In the genomic region with DNA sequence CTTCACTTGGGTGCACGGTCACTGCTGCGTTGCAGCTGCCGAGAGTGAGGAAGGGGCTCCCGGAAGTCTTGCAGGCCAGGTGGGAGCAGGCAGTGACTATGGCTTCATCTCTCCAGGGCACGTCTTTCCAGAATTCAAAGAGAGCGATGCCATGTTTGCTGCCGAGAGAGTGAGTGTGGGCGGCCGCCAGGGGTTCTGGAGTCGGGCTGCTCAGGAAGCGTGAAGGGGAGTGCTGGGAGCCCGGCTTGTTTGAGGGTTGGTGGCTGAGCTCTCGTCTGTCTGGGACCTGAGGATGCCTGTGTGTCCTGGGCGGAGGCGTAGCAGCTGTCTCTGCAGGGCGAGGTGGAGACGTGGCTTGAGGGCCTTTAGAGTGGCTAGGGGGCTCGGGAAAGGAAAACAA, we compare ENCODE assay signal across 26 cellular contexts. TPM values are rescaled to one million over a fixed set of nuclear protein-coding genes. Genes with fewer than 3 reads are reported as not detected.
DNase-seq lines count a peak whose midpoint lies in the region; ATAC-seq and TF ChIP-seq lines count a peak whose summit lies in the region.
"Had no signal": no experiment of that assay in that cellular context is flagged by ENCODE, and none has a peak within 500 bp of the region (broad histone marks: within the 10 kb centered on the region; RNA-seq: fewer than 3 reads in every experiment).

No MANE protein-coding gene starts in this region.

- H3K4me3 Mint-ChIP-seq in activated naive CD8-positive, alpha-beta T cell = no peak overlapping the region
- no peak overlapping the region for H3K4me3 Mint-ChIP-seq in activated naive CD8-positive, alpha-beta T cell treated with anti-CD3 and anti-CD28 coated beads for 36 hours
- no peak overlapping the region for H3K4me3 Mint-ChIP-seq in type B pancreatic cell
- H3K4me3 Mint-ChIP-seq: CD4-positive, alpha-beta memory T cell had no signal

- ATAC-seq in GM21529 (IDR thresholded peaks at IDR 0.05; ENCODE audit: unreplicated experiment) (no peak), HG03378 (IDR thresholded peaks at IDR 0.05; ENCODE audit: unreplicated experiment) (no peak)
- ATAC-seq: A549, PC-3, Right ventricle myocardium inferior, SK-N-SH treated with all-trans-retinoic acid at 6 μM for 48 hours had no signal

- no peaks in the 10 kb centered on the region for H3K9me3 Mint-ChIP-seq in activated naive CD8-positive, alpha-beta T cell (ENCODE audit: low read depth)
- no peaks in the 10 kb centered on the region for H3K9me3 Mint-ChIP-seq in activated naive CD8-positive, alpha-beta T cell treated with anti-CD3 and anti-CD28 coated beads for 36 hours
- no peaks in the 10 kb centered on the region for H3K9me3 Mint-ChIP-seq in type B pancreatic cell
- H3K9me3 Mint-ChIP-seq: CD4-positive, alpha-beta memory T cell had no signal

- H3K27ac ChIP-seq in RWPE1 = peak overlapping the region; percentile 91
- H3K27ac ChIP-seq: A549, GM23248, SJCRH30 had no signal

- H3K27ac Mint-ChIP-seq in activated naive CD8-positive, alpha-beta T cell = peak overlapping the region; percentile 16
- no peak overlapping the region for H3K27ac Mint-ChIP-seq in activated naive CD8-positive, alpha-beta T cell treated with anti-CD3 and anti-CD28 coated beads for 36 hours
- H3K27ac Mint-ChIP-seq in type B pancreatic cell = peak overlapping the region; percentile 31

- H3K4me1 Mint-ChIP-seq in activated naive CD8-positive, alpha-beta T cell (ENCODE audit: low read depth) = peaks cover 14% of the 10 kb centered on the region
- H3K4me1 Mint-ChIP-seq in activated naive CD8-positive, alpha-beta T cell treated with anti-CD3 and anti-CD28 coated beads for 36 hours = peaks cover 10% of the 10 kb centered on the region
- no peaks in the 10 kb centered on the region for H3K4me1 Mint-ChIP-seq in type B pancreatic cell (ENCODE audit: unreplicated experiment)

- CTCF ChIA-PET in RWPE1 (lab: Yijun Ruan, JAX) = no interaction called here

- no peak for DNase-seq in activated naive CD8-positive, alpha-beta T cell treated with anti-CD3 and anti-CD28 coated beads for 36 hours
- DNase-seq in RWPE1 (ENCODE audit: low spot score) = no peak
- DNase-seq in epidermal melanocyte (ENCODE audit: insufficient read length, low spot score) = peak; percentile 11
- no peak for DNase-seq in type B pancreatic cell (ENCODE audit: extremely low spot score, unreplicated experiment)
- DNase-seq: AML-193; C1 segment of cervical spinal cord; CD4-positive, alpha-beta memory T cell; COR-L47; GM23248; IMR-90; KG1; NCI-H1092; NCI-H1436 treated with DMSO at 0.1 percent for 48 hours; NCI-H2029; NCI-H446 treated with DMSO at 0.1 percent for 48 hours; NCI-H526; NCI-H82; NK-92 treated with Interleukin-12 subunit alpha and Interleukin-12 subunit beta, amount 100 ng/mL, for 24 hours; PC-3; SJCRH30 had no signal

- POLR2A ChIA-PET in RWPE1 (lab: Yijun Ruan, JAX; ENCODE audit: low non-redundant PET) = no interaction called here

- peaks cover 2% of the 10 kb centered on the region for H3K36me3 Mint-ChIP-seq in activated naive CD8-positive, alpha-beta T cell
- H3K36me3 Mint-ChIP-seq in activated naive CD8-positive, alpha-beta T cell treated with anti-CD3 and anti-CD28 coated beads for 36 hours = peaks cover 19% of the 10 kb centered on the region
- no peaks in the 10 kb centered on the region for H3K36me3 Mint-ChIP-seq in type B pancreatic cell

- H3K27me3 Mint-ChIP-seq in activated naive CD8-positive, alpha-beta T cell = no peaks in the 10 kb centered on the region
- no peaks in the 10 kb centered on the region for H3K27me3 Mint-ChIP-seq in activated naive CD8-positive, alpha-beta T cell treated with anti-CD3 and anti-CD28 coated beads for 36 hours
- no peaks in the 10 kb centered on the region for H3K27me3 Mint-ChIP-seq in type B pancreatic cell
- H3K27me3 Mint-ChIP-seq: CD4-positive, alpha-beta memory T cell had no signal

- TF ChIP-seq CTCF in RWPE1 (conservative IDR thresholded peaks at IDR 0.05; ENCODE audit: low read depth) (no peak), type B pancreatic cell (conservative IDR thresholded peaks at IDR 0.05) (no peak)

RNA-seq across cellular contexts. Expression of a gene that starts 6.3 kb away (rescaled TPM):
- 100 to 1,000 TPM in 1 of 2 experiments, 10 to 100 TPM in 1; 99.3 to 107 TPM for total RNA-seq in activated naive CD8-positive, alpha-beta T cell treated with anti-CD3 and anti-CD28 coated beads for 36 hours
- total RNA-seq in type B pancreatic cell (ENCODE audit: low replicate concordance) = 115 and 119 TPM in 2 replicates

RNA-seq across cellular contexts. Expression of a gene that starts 6.5 kb away (rescaled TPM):
- total RNA-seq in activated naive CD8-positive, alpha-beta T cell treated with anti-CD3 and anti-CD28 coated beads for 36 hours = 10 to 100 TPM; 17.9 to 19.2 TPM
- 41.5 and 47.2 TPM in 2 replicates for total RNA-seq in type B pancreatic cell (ENCODE audit: low replicate concordance)

RNA-seq across cellular contexts. Expression of a gene that starts 13.1 kb away (rescaled TPM):
- total RNA-seq in activated naive CD8-positive, alpha-beta T cell treated with anti-CD3 and anti-CD28 coated beads for 36 hours = 100 to 1,000 TPM; 211 to 227 TPM
- total RNA-seq in type B pancreatic cell (ENCODE audit: low replicate concordance) = 87.9 and 107 TPM in 2 replicates

RNA-seq across cellular contexts. Expression of a gene that starts 22.0 kb away (rescaled TPM):
- total RNA-seq in activated naive CD8-positive, alpha-beta T cell treated with anti-CD3 and anti-CD28 coated beads for 36 hours = 10 to 100 TPM; 41.0 to 43.4 TPM
- total RNA-seq in type B pancreatic cell (ENCODE audit: low replicate concordance) = 23.8 and 27.6 TPM in 2 replicates

RNA-seq across cellular contexts. Expression of a gene that starts 23.5 kb away (rescaled TPM):
- 10 to 100 TPM; 54.8 to 63.3 TPM for total RNA-seq in activated naive CD8-positive, alpha-beta T cell treated with anti-CD3 and anti-CD28 coated beads for 36 hours
- total RNA-seq in type B pancreatic cell (ENCODE audit: low replicate concordance) = 27.5 and 32.1 TPM in 2 replicates
